1 cellular context compared by ENCODE assay signal in the genomic region with DNA sequence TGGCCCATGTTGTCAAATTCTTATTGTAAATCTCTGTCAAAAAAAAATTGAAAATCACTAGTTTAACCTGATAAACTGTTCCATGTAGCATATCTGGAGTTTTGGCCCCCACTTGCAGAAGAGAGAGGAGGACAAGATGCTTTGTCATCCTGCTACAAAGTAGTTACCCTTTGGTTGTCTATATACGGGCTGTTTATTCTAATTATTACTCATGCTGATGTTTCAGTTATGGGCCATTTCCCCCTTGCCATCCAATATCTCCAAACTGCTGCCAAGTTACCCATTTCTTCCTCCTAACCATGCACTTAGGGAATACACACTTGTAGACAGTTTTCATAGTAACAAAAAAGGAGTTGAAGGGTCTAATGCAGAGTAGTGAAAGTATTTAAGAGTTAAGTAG.
TF ChIP-seq lines count a peak whose summit lies in the region.

No MANE protein-coding gene starts in this region.

TF ChIP-seq in IMR-90, 13 proteins besides CTCF, POLR2A, EP300 and RAD21 (continued from another document):
- TF ChIP-seq, protein P1, sequence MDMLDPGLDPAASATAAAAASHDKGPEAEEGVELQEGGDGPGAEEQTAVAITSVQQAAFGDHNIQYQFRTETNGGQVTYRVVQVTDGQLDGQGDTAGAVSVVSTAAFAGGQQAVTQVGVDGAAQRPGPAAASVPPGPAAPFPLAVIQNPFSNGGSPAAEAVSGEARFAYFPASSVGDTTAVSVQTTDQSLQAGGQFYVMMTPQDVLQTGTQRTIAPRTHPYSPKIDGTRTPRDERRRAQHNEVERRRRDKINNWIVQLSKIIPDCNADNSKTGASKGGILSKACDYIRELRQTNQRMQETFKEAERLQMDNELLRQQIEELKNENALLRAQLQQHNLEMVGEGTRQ (IDR thresholded peaks at IDR 0.05; ENCODE audit: low read depth, low read length), result no peak
- TF ChIP-seq, protein P2, sequence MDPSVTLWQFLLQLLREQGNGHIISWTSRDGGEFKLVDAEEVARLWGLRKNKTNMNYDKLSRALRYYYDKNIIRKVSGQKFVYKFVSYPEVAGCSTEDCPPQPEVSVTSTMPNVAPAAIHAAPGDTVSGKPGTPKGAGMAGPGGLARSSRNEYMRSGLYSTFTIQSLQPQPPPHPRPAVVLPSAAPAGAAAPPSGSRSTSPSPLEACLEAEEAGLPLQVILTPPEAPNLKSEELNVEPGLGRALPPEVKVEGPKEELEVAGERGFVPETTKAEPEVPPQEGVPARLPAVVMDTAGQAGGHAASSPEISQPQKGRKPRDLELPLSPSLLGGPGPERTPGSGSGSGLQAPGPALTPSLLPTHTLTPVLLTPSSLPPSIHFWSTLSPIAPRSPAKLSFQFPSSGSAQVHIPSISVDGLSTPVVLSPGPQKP (IDR thresholded peaks at IDR 0.05; ENCODE audit: borderline replicate concordance, low read depth, low read length), result no peak
- TF ChIP-seq RCOR1 (IDR thresholded peaks at IDR 0.05; ENCODE audit: insufficient replicate concordance, low read length) (no peak), MAZ (IDR thresholded peaks at IDR 0.05; ENCODE audit: borderline replicate concordance, low read depth, low read length) (peak; percentile 31; the same call in 1 of the 2 replicates), MAFK (IDR thresholded peaks at IDR 0.05; ENCODE audit: low read depth, low read length) (no peak)
